21 cellular contexts compared by ENCODE assay signal in genomic region chr17:74814453-74814852, GRCh38. TPM values are rescaled to one million over a fixed set of nuclear protein-coding genes. Genes with fewer than 3 reads are reported as not detected.
DNase-seq lines count a peak whose midpoint lies in the region; ATAC-seq and TF ChIP-seq lines count a peak whose summit lies in the region.
"Had no signal": no experiment of that assay in that cellular context is flagged by ENCODE, and none has a peak within 500 bp of the region (broad histone marks: within the 10 kb centered on the region; RNA-seq: fewer than 3 reads in every experiment).

No MANE protein-coding gene starts in this region.

- no peaks in the 10 kb centered on the region for H3K27me3 Mint-ChIP-seq in activated CD4-positive, alpha-beta memory T cell treated with anti-CD3 and anti-CD28 coated beads for 36 hours
- no peaks in the 10 kb centered on the region for H3K27me3 Mint-ChIP-seq in activated CD4-positive, alpha-beta memory T cell treated with anti-CD3 and anti-CD28 coated beads, Interleukin-2, amount 10 ng/mL, durations not matched to agents 7 days and 5 days
- H3K27me3 Mint-ChIP-seq: memory B cell had no signal

- H3K36me3 Mint-ChIP-seq in activated CD4-positive, alpha-beta memory T cell treated with anti-CD3 and anti-CD28 coated beads for 36 hours, result peaks cover 13% of the 10 kb centered on the region
- H3K36me3 Mint-ChIP-seq in activated CD4-positive, alpha-beta memory T cell treated with anti-CD3 and anti-CD28 coated beads, Interleukin-2, amount 10 ng/mL, durations not matched to agents 7 days and 5 days (ENCODE audit: low read depth), result peaks cover 16% of the 10 kb centered on the region

- H3K4me3 ChIP-seq in HFF-Myc (replicated peaks; ENCODE audit: low read depth, low read length), result no peak overlapping the region
- H3K4me3 ChIP-seq in SK-N-SH (ENCODE audit: low read depth in 2 of 2, low read length in 1 of 2), result no peak overlapping the region
- no peak overlapping the region for H3K4me3 ChIP-seq in osteoblast (ENCODE audit: insufficient read depth, low read length)
- H3K4me3 ChIP-seq: heart left ventricle, uterus had no signal

- no peak for ATAC-seq in GM18520 (IDR thresholded peaks at IDR 0.05; ENCODE audit: unreplicated experiment)
- no peak for ATAC-seq in HG03139 (IDR thresholded peaks at IDR 0.05; ENCODE audit: unreplicated experiment)
- ATAC-seq: activated CD4-positive, CD25-positive, alpha-beta regulatory T cell treated with anti-CD3 and anti-CD28 coated beads, Interleukin-2, amount 50 U/mL, for 24 hours; activated naive CD4-positive, alpha-beta T cell treated with anti-CD3 and anti-CD28 coated beads, Interleukin-2, amount 50 U/mL, for 72 hours; heart left ventricle had no signal

- TF ChIP-seq RAD21 in SK-N-SH (IDR thresholded peaks at IDR 0.05; ENCODE audit: low read length), result peak; percentile 78

- peak; percentile 13 for DNase-seq in activated CD4-positive, alpha-beta memory T cell treated with anti-CD3 and anti-CD28 coated beads for 36 hours
- DNase-seq in activated CD4-positive, alpha-beta memory T cell treated with anti-CD3 and anti-CD28 coated beads, Interleukin-2, amount 10 ng/mL, durations not matched to agents 7 days and 5 days, result no peak
- DNase-seq in HFF-Myc (ENCODE audit: extremely low read depth, low read depth) (no peak), SK-N-SH (peak; percentile 72), osteoblast (ENCODE audit: insufficient read length, low spot score, missing footprints) (no peak), DMS153 treated with DMSO at 0.1 percent for 48 hours (lab: John Stamatoyannopoulos, UW; ENCODE audit: unreplicated experiment) (no peak)
- DNase-seq: Caco-2, GF-D8, HCEC 1CT, heart left ventricle, islet precursor cell, NCI-H2107, NCI-H748 treated with DMSO at 0.1 percent for 48 hours, uterus had no signal

- H3K4me3 Mint-ChIP-seq in activated CD4-positive, alpha-beta memory T cell treated with anti-CD3 and anti-CD28 coated beads for 36 hours, result no peak overlapping the region
- H3K4me3 Mint-ChIP-seq in activated CD4-positive, alpha-beta memory T cell treated with anti-CD3 and anti-CD28 coated beads, Interleukin-2, amount 10 ng/mL, durations not matched to agents 7 days and 5 days, result no peak overlapping the region
- H3K4me3 Mint-ChIP-seq: memory B cell; neural crest cell; T-helper 1 cell treated with Interleukin-12 subunit alpha and Interleukin-12 subunit beta and Interleukin-4 antibody, amounts not matched to agents 30 μg/mL and 1 μg/mL, for 36 hours had no signal

- no peak for TF ChIP-seq EP300 in SK-N-SH (IDR thresholded peaks at IDR 0.05; ENCODE audit: borderline replicate concordance in 1 of 2, low read depth in 1 of 2, low read length in 1 of 2)

- no peaks in the 10 kb centered on the region; a peak in 1 of 4 replicates for H3K4me1 ChIP-seq in SK-N-SH (ENCODE audit: control insufficient read depth in 1 of 2, insufficient read depth in 2 of 2, low read depth in 1 of 2, low read length in 1 of 2)
- H3K4me1 ChIP-seq in osteoblast (ENCODE audit: insufficient read depth, low read length), result no peaks in the 10 kb centered on the region
- H3K4me1 ChIP-seq: Caco-2, uterus had no signal

- H2AFZ ChIP-seq in SK-N-SH (ENCODE audit: low read depth) (no peak overlapping the region), osteoblast (ENCODE audit: low read length) (no peak overlapping the region)

- no peaks in the 10 kb centered on the region for H3K27me3 ChIP-seq in SK-N-SH (ENCODE audit: insufficient read depth)
- no peaks in the 10 kb centered on the region for H3K27me3 ChIP-seq in osteoblast (ENCODE audit: insufficient read depth, low read length)
- H3K27me3 ChIP-seq: heart left ventricle, uterus had no signal

- H3K79me2 ChIP-seq in SK-N-SH (ENCODE audit: insufficient read depth), result no peaks in the 10 kb centered on the region
- H3K79me2 ChIP-seq in osteoblast (ENCODE audit: insufficient read depth, low read length), result no peaks in the 10 kb centered on the region

- H3K36me3 ChIP-seq in SK-N-SH (replicated peaks in 1 of 2; ENCODE audit: control insufficient read depth in 1 of 2, insufficient read depth in 2 of 2, low read length in 1 of 2), result peaks cover 0 to 14% of the 10 kb centered on the region in 2 experiments
- peaks cover 3% of the 10 kb centered on the region for H3K36me3 ChIP-seq in osteoblast (ENCODE audit: insufficient read depth, low read length)
- H3K36me3 ChIP-seq: uterus had no signal

- H3K9me3 ChIP-seq in SK-N-SH (no peaks in the 10 kb centered on the region), osteoblast (ENCODE audit: low read depth, low read length) (no peaks in the 10 kb centered on the region)
- H3K9me3 ChIP-seq: Caco-2, heart left ventricle, uterus had no signal

- no peak overlapping the region for H3K9ac ChIP-seq in SK-N-SH

- POLR2A ChIA-PET in activated CD4-positive, alpha-beta memory T cell treated with anti-CD3 and anti-CD28 coated beads for 36 hours (lab: Charles Lee), result no interaction called here
- POLR2A ChIA-PET in activated CD4-positive, alpha-beta memory T cell treated with anti-CD3 and anti-CD28 coated beads, Interleukin-2, amount 10 ng/mL, durations not matched to agents 7 days and 5 days (lab: Charles Lee), result no interaction called here
- POLR2A ChIA-PET in SK-N-SH (lab: Yijun Ruan, JAX), result no interaction called here

- CTCF ChIA-PET in activated CD4-positive, alpha-beta memory T cell treated with anti-CD3 and anti-CD28 coated beads for 36 hours (lab: Charles Lee), result interaction anchor here (2.5 kb wide), 1 partner anchor 69 kb away, joined by 7 read pairs; no protein-coding TSS in a partner anchor
- CTCF ChIA-PET in activated CD4-positive, alpha-beta memory T cell treated with anti-CD3 and anti-CD28 coated beads, Interleukin-2, amount 10 ng/mL, durations not matched to agents 7 days and 5 days (lab: Charles Lee), result no interaction called here
- CTCF ChIA-PET in SK-N-SH (lab: Yijun Ruan, JAX), result interaction anchor here (0.9 to 98.1 kb wide), 13 partner anchors 8 to 57 kb away, joined by 3 to 3869 read pairs (median 4); partner anchors contain the start of genes FDXR and GRIN2C

- no peak overlapping the region for H3K27ac Mint-ChIP-seq in activated CD4-positive, alpha-beta memory T cell treated with anti-CD3 and anti-CD28 coated beads for 36 hours
- no peak overlapping the region for H3K27ac Mint-ChIP-seq in activated CD4-positive, alpha-beta memory T cell treated with anti-CD3 and anti-CD28 coated beads, Interleukin-2, amount 10 ng/mL, durations not matched to agents 7 days and 5 days
- H3K27ac Mint-ChIP-seq: activated naive CD4-positive, alpha-beta T cell treated with anti-CD3 and anti-CD28 coated beads, Interleukin-2, amount 50 U/mL, for 72 hours; memory B cell; T-helper 1 cell treated with Interleukin-12 subunit alpha and Interleukin-12 subunit beta and Interleukin-4 antibody, amounts not matched to agents 30 μg/mL and 1 μg/mL, for 36 hours had no signal

- H3K9me2 ChIP-seq in SK-N-SH, result no peaks in the 10 kb centered on the region

- H3K27ac ChIP-seq in SK-N-SH (ENCODE audit: low read depth in 2 of 2, low read length in 1 of 2) (no peak overlapping the region), osteoblast (ENCODE audit: low read depth, low read length) (no peak overlapping the region)
- H3K27ac ChIP-seq: heart left ventricle, uterus had no signal

- WGBS in SK-N-SH (ENCODE audit: low lambda C conversion rate), result 90% methylated on average over 4 of the region's 5 CpGs

- no peaks in the 10 kb centered on the region for H3K4me1 Mint-ChIP-seq in activated CD4-positive, alpha-beta memory T cell treated with anti-CD3 and anti-CD28 coated beads for 36 hours (ENCODE audit: low read depth)
- H3K4me1 Mint-ChIP-seq in activated CD4-positive, alpha-beta memory T cell treated with anti-CD3 and anti-CD28 coated beads, Interleukin-2, amount 10 ng/mL, durations not matched to agents 7 days and 5 days, result peaks cover 13% of the 10 kb centered on the region

- no peak overlapping the region for H3K4me2 ChIP-seq in SK-N-SH
- no peak overlapping the region for H3K4me2 ChIP-seq in osteoblast (ENCODE audit: insufficient read depth, low read length)

- intact Hi-C loops in activated CD4-positive, alpha-beta memory T cell treated with anti-CD3 and anti-CD28 coated beads for 36 hours (cut with micrococcal nuclease), result no loop called here

- H4K20me1 ChIP-seq in SK-N-SH (ENCODE audit: insufficient read depth) (no peaks in the 10 kb centered on the region), osteoblast (ENCODE audit: insufficient read depth, low read length) (peaks cover 12% of the 10 kb centered on the region)

- TF ChIP-seq CTCF in HFF-Myc (IDR thresholded peaks at IDR 0.05; ENCODE audit: low read depth, low read length, missing control alignments), result peak; percentile 16
- TF ChIP-seq CTCF in SK-N-SH (IDR thresholded peaks at IDR 0.05), result peak; percentile 31
- peak; percentile 10 for TF ChIP-seq CTCF in osteoblast (IDR thresholded peaks at IDR 0.05; ENCODE audit: extremely low read depth, low read depth, low read length)

- H3K9me3 Mint-ChIP-seq in activated CD4-positive, alpha-beta memory T cell treated with anti-CD3 and anti-CD28 coated beads for 36 hours, result no peaks in the 10 kb centered on the region
- no peaks in the 10 kb centered on the region for H3K9me3 Mint-ChIP-seq in activated CD4-positive, alpha-beta memory T cell treated with anti-CD3 and anti-CD28 coated beads, Interleukin-2, amount 10 ng/mL, durations not matched to agents 7 days and 5 days
- H3K9me3 Mint-ChIP-seq: activated naive CD4-positive, alpha-beta T cell treated with anti-CD3 and anti-CD28 coated beads, Interleukin-2, amount 50 U/mL, for 72 hours; memory B cell; neural crest cell; T-helper 1 cell treated with Interleukin-12 subunit alpha and Interleukin-12 subunit beta and Interleukin-4 antibody, amounts not matched to agents 30 μg/mL and 1 μg/mL, for 36 hours had no signal

- H3F3A ChIP-seq in SK-N-SH (replicated peaks; ENCODE audit: insufficient read depth), result no peaks in the 10 kb centered on the region

RNA-seq across cellular contexts. Expression of gene NAT9, which starts 38.3 kb away (rescaled TPM):
- 10 to 100 TPM; 42.9 to 46.9 TPM for total RNA-seq in activated CD4-positive, alpha-beta memory T cell treated with anti-CD3 and anti-CD28 coated beads for 36 hours
- 10 to 100 TPM; 32.1 to 32.3 TPM for total RNA-seq in activated CD4-positive, alpha-beta memory T cell treated with anti-CD3 and anti-CD28 coated beads, Interleukin-2, amount 10 ng/mL, durations not matched to agents 7 days and 5 days
- polyA plus RNA-seq in SK-N-SH (2012; rRNA removed), result 117 and 190 TPM in 2 replicates
- 38.1 and 64.6 TPM in 2 replicates for polyA plus RNA-seq in SK-N-SH (2012; cell fraction: cytosol; rRNA removed)
- polyA plus RNA-seq in SK-N-SH (2012; cell fraction: nucleus; rRNA removed), result 744 and 872 TPM in 2 replicates
- 33.0 and 35.1 TPM in 2 replicates for total RNA-seq in osteoblast

RNA-seq across cellular contexts. Expression of gene GRIN2C, which starts 45.2 kb away (rescaled TPM):
- not detected for total RNA-seq in activated CD4-positive, alpha-beta memory T cell treated with anti-CD3 and anti-CD28 coated beads for 36 hours
- under 1 TPM in 1 of 2 experiments, not detected in 1; 0.45 TPM for total RNA-seq in activated CD4-positive, alpha-beta memory T cell treated with anti-CD3 and anti-CD28 coated beads, Interleukin-2, amount 10 ng/mL, durations not matched to agents 7 days and 5 days
- 0.39 and 0.45 TPM in 2 replicates for polyA plus RNA-seq in SK-N-SH (2012; rRNA removed)
- polyA plus RNA-seq in SK-N-SH (2012; cell fraction: cytosol; rRNA removed), result 0.05 and 0.08 TPM in 2 replicates
- polyA plus RNA-seq in SK-N-SH (2012; cell fraction: nucleus; rRNA removed), result 4.1 and 9.2 TPM in 2 replicates
- 0.29 and 0.72 TPM in 2 replicates for total RNA-seq in osteoblast

RNA-seq across cellular contexts. Expression of gene FDXR, which starts 58.3 kb away (rescaled TPM):
- 10 to 100 TPM; 18.1 to 18.4 TPM for total RNA-seq in activated CD4-positive, alpha-beta memory T cell treated with anti-CD3 and anti-CD28 coated beads for 36 hours
- 10 to 100 TPM; 22.9 to 24.0 TPM for total RNA-seq in activated CD4-positive, alpha-beta memory T cell treated with anti-CD3 and anti-CD28 coated beads, Interleukin-2, amount 10 ng/mL, durations not matched to agents 7 days and 5 days
- 86.7 and 89.5 TPM in 2 replicates for polyA plus RNA-seq in SK-N-SH (2012; rRNA removed)
- polyA plus RNA-seq in SK-N-SH (2012; cell fraction: cytosol; rRNA removed), result 38.8 and 57.6 TPM in 2 replicates
- polyA plus RNA-seq in SK-N-SH (2012; cell fraction: nucleus; rRNA removed), result 126 and 203 TPM in 2 replicates
- total RNA-seq in osteoblast, result 23.5 and 25.9 TPM in 2 replicates

Comparison
In these comparisons a context has a peak if more than half of its experiments do, and no peak if none do; other contexts are left out.
1. DNase-seq: peak in activated CD4-positive, alpha-beta memory T cell treated with anti-CD3 and anti-CD28 coated beads for 36 hours (single experiment) and SK-N-SH (single experiment); none in activated CD4-positive, alpha-beta memory T cell treated with anti-CD3 and anti-CD28 coated beads, Interleukin-2, amount 10 ng/mL, durations not matched to agents 7 days and 5 days (single experiment), HFF-Myc (single experiment), osteoblast (single experiment) and DMS153 treated with DMSO at 0.1 percent for 48 hours (single experiment).
2. Peak in every context shown above with its lines, with median percentiles within 50 percentile points of each other: CTCF ChIP-seq.